ENCODE assay signal across 28 cellular contexts in the genomic region with DNA sequence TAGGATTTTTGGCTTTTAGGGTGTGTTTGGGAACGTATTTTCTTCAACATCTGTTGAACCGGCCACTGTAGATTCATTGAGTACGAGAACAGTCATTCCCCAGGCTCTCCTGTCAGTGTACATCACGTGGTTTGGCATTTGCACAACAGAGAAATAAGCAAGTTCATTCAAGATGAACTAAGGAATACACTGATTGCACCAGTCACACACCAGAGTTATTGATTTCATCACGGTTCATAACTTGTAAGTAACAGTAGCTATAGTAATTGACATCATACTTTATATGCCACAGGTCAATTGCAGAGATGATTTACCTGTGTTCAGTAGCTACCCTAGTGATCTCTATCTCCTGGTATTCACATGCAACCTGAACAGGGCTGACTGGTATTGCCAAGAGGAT.
"Had no signal": no experiment of that assay in that cellular context is flagged by ENCODE, and none has a peak within 500 bp of the region (broad histone marks: within the 10 kb centered on the region; RNA-seq: fewer than 3 reads in every experiment).

No MANE protein-coding gene starts in this region.

- H3K9ac ChIP-seq: SK-N-SH had no signal

- H3K4me1 ChIP-seq: SJCRH30 had no signal

- H3K4me3 ChIP-seq: SJCRH30 had no signal

- ATAC-seq: activated naive CD4-positive, alpha-beta T cell treated with anti-CD3 and anti-CD28 coated beads, Interleukin-2, amount 50 U/mL, for 72 hours; activated naive CD8-positive, alpha-beta T cell treated with anti-CD3 and anti-CD28 coated beads, Interleukin-2, amount 50 U/mL, for 24 hours; activated T-cell treated with anti-CD3 and anti-CD28 coated beads, Interleukin-2, amount 50 U/mL, for 4 hours; Panc1 had no signal

- H3K27me3 ChIP-seq: brain microvascular endothelial cell had no signal

- H3K27ac ChIP-seq: brain microvascular endothelial cell, SJCRH30, VCaP had no signal

- H3K36me3 ChIP-seq: brain microvascular endothelial cell, SJCRH30 had no signal

- DNase-seq: activated CD4-positive, alpha-beta memory T cell treated with anti-CD3 and anti-CD28 coated beads for 36 hours; activated CD4-positive, alpha-beta T cell treated with anti-CD3 and anti-CD28 coated beads, Interleukin-2, amount 10 ng/mL, durations not matched to agents 7 days and 5 days; activated CD4-positive, CD25-positive, alpha-beta regulatory T cell; activated CD8-positive, alpha-beta memory T cell treated with anti-CD3 and anti-CD28 coated beads for 24 hours; activated effector memory CD4-positive, alpha-beta T cell treated with anti-CD3 and anti-CD28 coated beads, Interleukin-2, amount 50 U/mL, for 16 hours; activated naive CD4-positive, alpha-beta T cell treated with Interleukin-2 at 50 U/mL for 16 hours; activated naive CD8-positive, alpha-beta T cell treated with anti-CD3 and anti-CD28 coated beads, Interleukin-2, amount 50 U/mL, for 24 hours; activated T-cell treated with anti-CD3 and anti-CD28 coated beads, Interleukin-2, amount 50 U/mL, for 4 hours; amygdala; brain microvascular endothelial cell; MM.1S; NCI-H1105; NCI-H1436; NCI-H1694 treated with DMSO at 0.1 percent for 48 hours; NCI-H2029 treated with DMSO at 0.1 percent for 48 hours; NCI-H345; NCI-H510A; NCI-H526 treated with DMSO at 0.1 percent for 48 hours; NCI-H82; OCI-M1; Right ventricle myocardium superior; RPMI8226; SJCRH30; SK-N-SH; T-helper 1 cell had no signal

- H3K4me2 ChIP-seq: SK-N-SH had no signal

- H3K9me3 ChIP-seq: SJCRH30, SK-N-SH had no signal
